ENCODE assay signal across 8 cellular contexts in the genomic region with DNA sequence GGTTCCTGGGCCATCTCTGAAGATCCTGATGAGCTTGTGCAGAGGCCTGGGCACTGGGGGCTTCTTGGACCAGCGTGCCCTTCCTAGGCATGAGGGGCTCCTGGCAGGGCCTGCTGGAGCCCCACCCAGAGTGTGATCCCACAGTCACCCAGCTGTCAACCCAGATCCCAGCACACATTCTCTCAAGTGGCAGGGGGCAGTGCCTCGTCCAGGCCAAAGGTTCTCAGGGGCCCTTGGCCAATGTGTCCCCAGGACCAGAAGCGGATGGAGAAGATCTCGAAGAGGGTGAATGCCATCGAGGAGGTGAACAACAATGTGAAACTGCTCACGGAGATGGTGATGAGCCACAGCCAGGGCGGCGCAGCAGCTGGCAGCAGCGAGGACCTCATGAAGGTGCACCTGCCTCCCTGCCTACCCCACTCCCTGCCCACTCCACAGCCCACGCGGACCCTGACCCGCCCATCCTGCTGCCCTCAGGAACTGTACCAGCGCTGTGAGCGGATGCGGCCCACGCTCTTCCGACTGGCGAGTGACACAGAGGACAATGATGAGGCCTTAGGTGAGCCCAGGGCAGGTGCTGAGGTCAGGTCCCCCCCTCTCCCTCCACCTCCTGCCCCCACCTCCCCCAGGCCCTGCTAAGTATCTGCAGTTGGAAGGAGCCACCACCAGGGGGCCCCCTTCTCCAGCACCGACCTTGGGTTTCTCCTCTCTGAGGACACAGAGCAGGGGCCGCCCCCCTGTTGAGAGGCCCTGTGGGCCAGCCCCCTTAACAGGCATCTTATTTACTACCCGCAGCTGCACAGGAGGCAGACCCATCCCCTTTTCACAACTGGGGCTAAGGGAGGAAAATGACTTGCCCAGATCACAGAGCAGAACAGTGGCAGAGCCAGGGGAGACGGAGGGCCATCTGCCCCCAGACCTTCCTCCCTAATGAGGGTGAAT. TPM values are rescaled to one million over a fixed set of nuclear protein-coding genes. Genes with fewer than 3 reads are reported as not detected.
DNase-seq lines count a peak whose midpoint lies in the region; ATAC-seq and TF ChIP-seq lines count a peak whose summit lies in the region.

No MANE protein-coding gene starts in this region.

- H3K4me3 ChIP-seq in thoracic aorta: no peak overlapping the region

- peak overlapping the region; percentile 83 to 92 (median 90) for H3K27ac Mint-ChIP-seq in nephron

- peaks cover 14 to 23% of the 10 kb centered on the region in 2 donors for H3K4me1 ChIP-seq in thoracic aorta (ENCODE audit: control insufficient read depth in 1 of 2, low read depth in 2 of 2)

- peaks cover 24% of the 10 kb centered on the region for H3K36me3 ChIP-seq in thoracic aorta

- no peaks in the 10 kb centered on the region for H3K9me3 ChIP-seq in thoracic aorta

- H3K36me3 Mint-ChIP-seq in nephron (ENCODE audit: low read depth): peaks cover 25% of the 10 kb centered on the region

- DNase-seq in activated gamma-delta T cell treated with Interleukin-2 at 50 U/mL for 16 hours (peak; percentile 84), activated gamma-delta T cell (lab: John Stamatoyannopoulos, UW) (no peak), NOMO-1 treated with DMSO at 0.1 percent for 48 hours (lab: John Stamatoyannopoulos, UW; ENCODE audit: unreplicated experiment) (peak; percentile 45), activated T-cell treated with anti-CD3 and anti-CD28 coated beads for 24 hours (ENCODE audit: low read depth) (peak; percentile 61), epidermal melanocyte (ENCODE audit: insufficient read length, low spot score) (peak; percentile 80), thoracic aorta (ENCODE audit: low spot score) (no peak)

- H3K27me3 Mint-ChIP-seq in nephron (ENCODE audit: low read depth): no peaks in the 10 kb centered on the region

- no peaks in the 10 kb centered on the region for H3K9me3 Mint-ChIP-seq in nephron

- H3K4me3 Mint-ChIP-seq in nephron: peak overlapping the region in 2 of 3 experiments; percentile 47 to 67

- H3K27ac ChIP-seq in thoracic aorta: no peak overlapping the region

- H3K27me3 ChIP-seq in thoracic aorta (replicated peaks; ENCODE audit: insufficient read depth): no peaks in the 10 kb centered on the region

- TF ChIP-seq CTCF in nephron (IDR thresholded peaks at IDR 0.05; ENCODE audit: unreplicated experiment in 3 of 3) (peak; percentile 85 to 90 (median 87)), thoracic aorta (IDR thresholded peaks at IDR 0.05) (peak; percentile 92)

- ATAC-seq in thoracic aorta (ENCODE audit: insufficient number of reproducible peaks, low FRiP score, low read depth) (no peak), GM21786 (IDR thresholded peaks at IDR 0.05; ENCODE audit: unreplicated experiment) (no peak)

- H3K4me1 Mint-ChIP-seq in nephron: peaks cover 37% of the 10 kb centered on the region

RNA-seq across cellular contexts. Expression of a gene that starts 14.7 kb away (rescaled TPM):
- 10 to 100 TPM; 59.9 to 61.2 TPM for total RNA-seq in thoracic aorta

RNA-seq across cellular contexts. Expression of a gene that starts 16.1 kb away (rescaled TPM):
- 10 to 100 TPM in 1 of 2 donors, 1 to 10 TPM in 1; 5.6 to 14.2 TPM for total RNA-seq in thoracic aorta

RNA-seq across cellular contexts. Expression of a gene that starts 35.2 kb away (rescaled TPM):
- total RNA-seq in thoracic aorta: 10 to 100 TPM in 1 of 2 donors, 1 to 10 TPM in 1; 6.3 to 13.8 TPM

RNA-seq across cellular contexts. Expression of a gene that starts 43.5 kb away (rescaled TPM):
- total RNA-seq in thoracic aorta: not detected

RNA-seq across cellular contexts. Expression of a gene that starts 52.1 kb away (rescaled TPM):
- total RNA-seq in thoracic aorta: 1,000 to 10,000 TPM; 1,470 to 1,957 TPM

Comparison
In these comparisons a context has a peak if more than half of its experiments do, and no peak if none do; other contexts are left out.
1. DNase-seq: peak in activated gamma-delta T cell treated with Interleukin-2 at 50 U/mL for 16 hours (single experiment), NOMO-1 treated with DMSO at 0.1 percent for 48 hours (single experiment), activated T-cell treated with anti-CD3 and anti-CD28 coated beads for 24 hours (single experiment) and epidermal melanocyte (single experiment); none in activated gamma-delta T cell (single experiment) and thoracic aorta (single experiment).